In genomic region chr1:168252204-168252733, GRCh38 we compare ENCODE assay signal across 17 cellular contexts.
"Had no signal": no experiment of that assay in that cellular context is flagged by ENCODE, and none has a peak within 500 bp of the region (broad histone marks: within the 10 kb centered on the region; RNA-seq: fewer than 3 reads in every experiment).

No MANE protein-coding gene starts in this region.

- H3K27me3 Mint-ChIP-seq: activated B cell treated with CpG ODN at 0.5 μM for 24 hours; activated CD4-positive, alpha-beta T cell treated with anti-CD3 and anti-CD28 coated beads, Interleukin-2, amount 10 ng/mL, durations not matched to agents 24 days and 14 days; activated naive CD4-positive, alpha-beta T cell treated with anti-CD3 and anti-CD28 coated beads, Interleukin-2, amount 50 U/mL, for 24 hours; activated T-helper 17 cell treated with anti-CD3 and anti-CD28 coated beads, Interleukin-2, amount 50 U/mL, for 72 hours had no signal

- H3K27me3 ChIP-seq: brain microvascular endothelial cell, gastrocnemius medialis, heart right ventricle, stomach had no signal

- H2AFZ ChIP-seq: parathyroid adenoma had no signal

- ATAC-seq: activated T-helper 17 cell treated with anti-CD3 and anti-CD28 coated beads, Interleukin-2, amount 50 U/mL, for 72 hours; gastrocnemius medialis; heart right ventricle had no signal

- H3K79me2 ChIP-seq: parathyroid adenoma had no signal

- H3K27ac ChIP-seq: brain microvascular endothelial cell, gastrocnemius medialis, heart right ventricle, parathyroid adenoma, stomach, thoracic aorta had no signal

- H3K4me3 Mint-ChIP-seq: activated B cell treated with CpG ODN at 0.5 μM for 24 hours; activated CD4-positive, alpha-beta T cell treated with anti-CD3 and anti-CD28 coated beads, Interleukin-2, amount 10 ng/mL, durations not matched to agents 24 days and 14 days; activated naive CD4-positive, alpha-beta T cell treated with anti-CD3 and anti-CD28 coated beads, Interleukin-2, amount 50 U/mL, for 24 hours; activated T-helper 17 cell treated with anti-CD3 and anti-CD28 coated beads, Interleukin-2, amount 50 U/mL, for 72 hours; T-helper 1 cell treated with Interleukin-12 subunit alpha and Interleukin-12 subunit beta and Interleukin-4 antibody, amounts not matched to agents 30 μg/mL and 1 μg/mL, for 36 hours had no signal

- H3K4me3 ChIP-seq: gastrocnemius medialis, heart right ventricle, stomach, thoracic aorta had no signal

- H3K9me3 Mint-ChIP-seq: activated naive CD4-positive, alpha-beta T cell treated with anti-CD3 and anti-CD28 coated beads, Interleukin-2, amount 50 U/mL, for 24 hours; activated T-helper 17 cell treated with anti-CD3 and anti-CD28 coated beads, Interleukin-2, amount 50 U/mL, for 72 hours had no signal

- DNase-seq: activated B cell treated with CpG ODN at 0.5 μM for 24 hours; activated CD4-positive, alpha-beta T cell treated with anti-CD3 and anti-CD28 coated beads, Interleukin-2, amount 10 ng/mL, durations not matched to agents 24 days and 14 days; activated T-cell treated with anti-CD3 and anti-CD28 coated beads for 4 hours; amygdala; brain microvascular endothelial cell; effector CD4-positive, alpha-beta T cell; gastrocnemius medialis; heart right ventricle; kidney; stimulated activated CD4-positive, alpha-beta T cell treated with anti-CD3 and anti-CD28 coated beads, Interleukin-4, amount 100 ng/mL, for 1 hour; stimulated activated CD8-positive, alpha-beta memory T cell treated with anti-CD3 and anti-CD28 coated beads, Interleukin-4, amount 100 ng/mL, for 48 hours; stomach had no signal

- H3K9ac ChIP-seq: parathyroid adenoma had no signal

- H3K4me1 ChIP-seq: gastrocnemius medialis, parathyroid adenoma had no signal

- H3K27ac Mint-ChIP-seq: activated B cell treated with CpG ODN at 0.5 μM for 24 hours; activated CD4-positive, alpha-beta T cell treated with anti-CD3 and anti-CD28 coated beads, Interleukin-2, amount 10 ng/mL, durations not matched to agents 24 days and 14 days; activated naive CD4-positive, alpha-beta T cell treated with anti-CD3 and anti-CD28 coated beads, Interleukin-2, amount 50 U/mL, for 24 hours; T-helper 1 cell treated with Interleukin-12 subunit alpha and Interleukin-12 subunit beta and Interleukin-4 antibody, amounts not matched to agents 30 μg/mL and 1 μg/mL, for 36 hours had no signal
